3 cellular contexts compared by ENCODE assay signal in the genomic region with DNA sequence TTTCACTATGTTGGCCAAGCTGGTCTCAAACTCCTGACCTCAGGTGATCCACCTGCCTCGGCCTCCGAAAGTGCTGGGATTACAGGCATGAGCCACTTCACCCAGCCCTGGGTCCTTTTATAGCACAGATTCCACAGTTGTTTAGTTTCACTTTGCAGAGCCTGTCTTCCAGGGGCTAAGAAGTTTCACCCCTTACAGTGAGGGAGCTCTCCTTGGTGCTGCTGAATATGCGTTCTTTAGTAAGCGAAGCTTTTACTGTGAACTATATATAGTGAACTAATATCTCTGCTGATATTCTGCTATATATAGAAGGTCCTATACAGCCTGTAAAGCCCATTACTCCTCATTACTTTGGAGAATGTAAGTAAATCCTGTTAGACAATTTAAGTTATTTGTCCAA.
A peak's percentile ranks its signal among the peaks of the same experiment; 100 is the strongest.
TF ChIP-seq lines count a peak whose summit lies in the region.

No MANE protein-coding gene starts in this region.

TF ChIP-seq in SK-N-SH, 30 proteins besides CTCF, POLR2A, EP300 and RAD21:
- TF ChIP-seq YY1 (IDR thresholded peaks at IDR 0.05; ENCODE audit: low read depth) (no peak), TAF1 (IDR thresholded peaks at IDR 0.05; ENCODE audit: borderline replicate concordance, low read depth, low read length) (no peak), NRF1 (IDR thresholded peaks at IDR 0.05; ENCODE audit: low read depth, low read length) (no peak), GABPA (IDR thresholded peaks at IDR 0.05; ENCODE audit: low read depth) (no peak), ELF1 (IDR thresholded peaks at IDR 0.05) (no peak), SIN3A (IDR thresholded peaks at IDR 0.05; ENCODE audit: borderline replicate concordance, low read depth, low read length) (no peak), GATA2 (CRISPR knock-in tag; IDR thresholded peaks at IDR 0.05) (no peak)
- TF ChIP-seq, protein P1, sequence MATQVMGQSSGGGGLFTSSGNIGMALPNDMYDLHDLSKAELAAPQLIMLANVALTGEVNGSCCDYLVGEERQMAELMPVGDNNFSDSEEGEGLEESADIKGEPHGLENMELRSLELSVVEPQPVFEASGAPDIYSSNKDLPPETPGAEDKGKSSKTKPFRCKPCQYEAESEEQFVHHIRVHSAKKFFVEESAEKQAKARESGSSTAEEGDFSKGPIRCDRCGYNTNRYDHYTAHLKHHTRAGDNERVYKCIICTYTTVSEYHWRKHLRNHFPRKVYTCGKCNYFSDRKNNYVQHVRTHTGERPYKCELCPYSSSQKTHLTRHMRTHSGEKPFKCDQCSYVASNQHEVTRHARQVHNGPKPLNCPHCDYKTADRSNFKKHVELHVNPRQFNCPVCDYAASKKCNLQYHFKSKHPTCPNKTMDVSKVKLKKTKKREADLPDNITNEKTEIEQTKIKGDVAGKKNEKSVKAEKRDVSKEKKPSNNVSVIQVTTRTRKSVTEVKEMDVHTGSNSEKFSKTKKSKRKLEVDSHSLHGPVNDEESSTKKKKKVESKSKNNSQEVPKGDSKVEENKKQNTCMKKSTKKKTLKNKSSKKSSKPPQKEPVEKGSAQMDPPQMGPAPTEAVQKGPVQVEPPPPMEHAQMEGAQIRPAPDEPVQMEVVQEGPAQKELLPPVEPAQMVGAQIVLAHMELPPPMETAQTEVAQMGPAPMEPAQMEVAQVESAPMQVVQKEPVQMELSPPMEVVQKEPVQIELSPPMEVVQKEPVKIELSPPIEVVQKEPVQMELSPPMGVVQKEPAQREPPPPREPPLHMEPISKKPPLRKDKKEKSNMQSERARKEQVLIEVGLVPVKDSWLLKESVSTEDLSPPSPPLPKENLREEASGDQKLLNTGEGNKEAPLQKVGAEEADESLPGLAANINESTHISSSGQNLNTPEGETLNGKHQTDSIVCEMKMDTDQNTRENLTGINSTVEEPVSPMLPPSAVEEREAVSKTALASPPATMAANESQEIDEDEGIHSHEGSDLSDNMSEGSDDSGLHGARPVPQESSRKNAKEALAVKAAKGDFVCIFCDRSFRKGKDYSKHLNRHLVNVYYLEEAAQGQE (IDR thresholded peaks at IDR 0.05; ENCODE audit: low read depth, low read length): peak; percentile 85

TF ChIP-seq in SK-N-SH treated with all-trans-retinoic acid at 6 μM for 48 hours, 23 proteins besides CTCF, POLR2A, EP300 and RAD21:
- TF ChIP-seq, protein P2, sequence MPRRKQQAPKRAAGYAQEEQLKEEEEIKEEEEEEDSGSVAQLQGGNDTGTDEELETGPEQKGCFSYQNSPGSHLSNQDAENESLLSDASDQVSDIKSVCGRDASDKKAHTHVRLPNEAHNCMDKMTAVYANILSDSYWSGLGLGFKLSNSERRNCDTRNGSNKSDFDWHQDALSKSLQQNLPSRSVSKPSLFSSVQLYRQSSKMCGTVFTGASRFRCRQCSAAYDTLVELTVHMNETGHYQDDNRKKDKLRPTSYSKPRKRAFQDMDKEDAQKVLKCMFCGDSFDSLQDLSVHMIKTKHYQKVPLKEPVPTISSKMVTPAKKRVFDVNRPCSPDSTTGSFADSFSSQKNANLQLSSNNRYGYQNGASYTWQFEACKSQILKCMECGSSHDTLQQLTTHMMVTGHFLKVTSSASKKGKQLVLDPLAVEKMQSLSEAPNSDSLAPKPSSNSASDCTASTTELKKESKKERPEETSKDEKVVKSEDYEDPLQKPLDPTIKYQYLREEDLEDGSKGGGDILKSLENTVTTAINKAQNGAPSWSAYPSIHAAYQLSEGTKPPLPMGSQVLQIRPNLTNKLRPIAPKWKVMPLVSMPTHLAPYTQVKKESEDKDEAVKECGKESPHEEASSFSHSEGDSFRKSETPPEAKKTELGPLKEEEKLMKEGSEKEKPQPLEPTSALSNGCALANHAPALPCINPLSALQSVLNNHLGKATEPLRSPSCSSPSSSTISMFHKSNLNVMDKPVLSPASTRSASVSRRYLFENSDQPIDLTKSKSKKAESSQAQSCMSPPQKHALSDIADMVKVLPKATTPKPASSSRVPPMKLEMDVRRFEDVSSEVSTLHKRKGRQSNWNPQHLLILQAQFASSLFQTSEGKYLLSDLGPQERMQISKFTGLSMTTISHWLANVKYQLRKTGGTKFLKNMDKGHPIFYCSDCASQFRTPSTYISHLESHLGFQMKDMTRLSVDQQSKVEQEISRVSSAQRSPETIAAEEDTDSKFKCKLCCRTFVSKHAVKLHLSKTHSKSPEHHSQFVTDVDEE (CRISPR knock-in tag; IDR thresholded peaks at IDR 0.05): no peak
- TF ChIP-seq CSDC2 (CRISPR knock-in tag; IDR thresholded peaks at IDR 0.05): no peak
- TF ChIP-seq, protein P3, sequence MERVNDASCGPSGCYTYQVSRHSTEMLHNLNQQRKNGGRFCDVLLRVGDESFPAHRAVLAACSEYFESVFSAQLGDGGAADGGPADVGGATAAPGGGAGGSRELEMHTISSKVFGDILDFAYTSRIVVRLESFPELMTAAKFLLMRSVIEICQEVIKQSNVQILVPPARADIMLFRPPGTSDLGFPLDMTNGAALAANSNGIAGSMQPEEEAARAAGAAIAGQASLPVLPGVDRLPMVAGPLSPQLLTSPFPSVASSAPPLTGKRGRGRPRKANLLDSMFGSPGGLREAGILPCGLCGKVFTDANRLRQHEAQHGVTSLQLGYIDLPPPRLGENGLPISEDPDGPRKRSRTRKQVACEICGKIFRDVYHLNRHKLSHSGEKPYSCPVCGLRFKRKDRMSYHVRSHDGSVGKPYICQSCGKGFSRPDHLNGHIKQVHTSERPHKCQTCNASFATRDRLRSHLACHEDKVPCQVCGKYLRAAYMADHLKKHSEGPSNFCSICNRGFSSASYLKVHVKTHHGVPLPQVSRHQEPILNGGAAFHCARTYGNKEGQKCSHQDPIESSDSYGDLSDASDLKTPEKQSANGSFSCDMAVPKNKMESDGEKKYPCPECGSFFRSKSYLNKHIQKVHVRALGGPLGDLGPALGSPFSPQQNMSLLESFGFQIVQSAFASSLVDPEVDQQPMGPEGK (CRISPR knock-in tag; IDR thresholded peaks at IDR 0.05; ENCODE audit: borderline replicate concordance): no peak
- TF ChIP-seq RARB (CRISPR knock-in tag; IDR thresholded peaks at IDR 0.05): no peak
- TF ChIP-seq ZFP30 (CRISPR knock-in tag; IDR thresholded peaks at IDR 0.05): no peak
- TF ChIP-seq BACH2 (CRISPR knock-in tag; IDR thresholded peaks at IDR 0.05; ENCODE audit: borderline replicate concordance): no peak
- no peak for TF ChIP-seq ZFP3 (CRISPR knock-in tag; IDR thresholded peaks at IDR 0.05)

TF ChIP-seq in GM12878, 131 proteins besides CTCF, POLR2A, EP300 and RAD21:
- no peak for TF ChIP-seq FOXM1 (IDR thresholded peaks at IDR 0.05; ENCODE audit: low read depth, low read length)
- TF ChIP-seq, protein P1 (IDR thresholded peaks at IDR 0.05; ENCODE audit: low read depth, low read length): 0 out of 2 replicates have a peak, but pooled peaks have one; percentile 45
- TF ChIP-seq, protein P4, sequence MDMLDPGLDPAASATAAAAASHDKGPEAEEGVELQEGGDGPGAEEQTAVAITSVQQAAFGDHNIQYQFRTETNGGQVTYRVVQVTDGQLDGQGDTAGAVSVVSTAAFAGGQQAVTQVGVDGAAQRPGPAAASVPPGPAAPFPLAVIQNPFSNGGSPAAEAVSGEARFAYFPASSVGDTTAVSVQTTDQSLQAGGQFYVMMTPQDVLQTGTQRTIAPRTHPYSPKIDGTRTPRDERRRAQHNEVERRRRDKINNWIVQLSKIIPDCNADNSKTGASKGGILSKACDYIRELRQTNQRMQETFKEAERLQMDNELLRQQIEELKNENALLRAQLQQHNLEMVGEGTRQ (IDR thresholded peaks at IDR 0.05; ENCODE audit: borderline replicate concordance, low read depth, low read length): no peak
